ENCODE assay signal across 1 cellular context in the genomic region with DNA sequence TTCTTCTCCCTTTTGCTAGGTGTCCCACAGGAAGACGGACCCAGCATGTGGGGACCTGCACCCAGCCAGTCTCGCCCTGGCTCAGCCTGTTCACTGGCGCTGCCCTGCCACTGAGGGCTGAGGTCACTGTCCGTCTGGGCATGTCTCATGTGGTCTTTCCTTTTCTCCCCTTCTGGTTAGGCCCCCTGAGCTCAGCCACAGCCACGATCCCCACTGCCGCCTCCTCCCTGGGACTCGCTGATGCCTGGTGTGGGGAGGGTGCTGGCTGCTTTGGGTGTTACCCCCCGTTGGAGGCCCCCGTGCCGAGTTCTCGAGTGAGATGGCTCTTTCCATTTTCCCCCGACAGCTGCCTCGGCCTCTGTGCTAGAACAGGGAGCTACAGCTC.
A peak's percentile ranks its signal among the peaks of the same experiment; 100 is the strongest.
TF ChIP-seq lines count a peak whose summit lies in the region.

No MANE protein-coding gene starts in this region.

TF ChIP-seq in K562, 482 proteins besides CTCF, POLR2A, EP300 and RAD21:
- TF ChIP-seq KLF10 (CRISPR knock-in tag; IDR thresholded peaks at IDR 0.05) (no peak), NCOA4 (IDR thresholded peaks at IDR 0.05; ENCODE audit: partially characterized antibody) (no peak), CBX8 (IDR thresholded peaks at IDR 0.05; ENCODE audit: borderline replicate concordance, extremely low read depth, low read depth, low read length, poor library complexity, severe bottlenecking) (no peak), ZKSCAN3 (CRISPR knock-in tag; IDR thresholded peaks at IDR 0.05) (no peak), POLR2G (IDR thresholded peaks at IDR 0.05; ENCODE audit: low read depth, low read length) (0 out of 2 replicates have a peak, but pooled peaks have one; percentile 11), SIX5 (IDR thresholded peaks at IDR 0.05; ENCODE audit: borderline replicate concordance in 1 of 2, insufficient read depth in 1 of 2, low read depth in 1 of 2, low read length in 2 of 2) (no peak)
TF ChIP-seq in K562: peak in this region for 1.
